ENCODE assay signal across 1 cellular context in genomic region chr5:149809919-149810691, GRCh38.
TF ChIP-seq lines count a peak whose summit lies in the region.

No MANE protein-coding gene starts in this region.

TF ChIP-seq in K562, 482 proteins besides CTCF, POLR2A, EP300 and RAD21 (continued from another document):
- TF ChIP-seq CUX1 (CRISPR knock-in tag; IDR thresholded peaks at IDR 0.05): no peak
